In the genomic region with DNA sequence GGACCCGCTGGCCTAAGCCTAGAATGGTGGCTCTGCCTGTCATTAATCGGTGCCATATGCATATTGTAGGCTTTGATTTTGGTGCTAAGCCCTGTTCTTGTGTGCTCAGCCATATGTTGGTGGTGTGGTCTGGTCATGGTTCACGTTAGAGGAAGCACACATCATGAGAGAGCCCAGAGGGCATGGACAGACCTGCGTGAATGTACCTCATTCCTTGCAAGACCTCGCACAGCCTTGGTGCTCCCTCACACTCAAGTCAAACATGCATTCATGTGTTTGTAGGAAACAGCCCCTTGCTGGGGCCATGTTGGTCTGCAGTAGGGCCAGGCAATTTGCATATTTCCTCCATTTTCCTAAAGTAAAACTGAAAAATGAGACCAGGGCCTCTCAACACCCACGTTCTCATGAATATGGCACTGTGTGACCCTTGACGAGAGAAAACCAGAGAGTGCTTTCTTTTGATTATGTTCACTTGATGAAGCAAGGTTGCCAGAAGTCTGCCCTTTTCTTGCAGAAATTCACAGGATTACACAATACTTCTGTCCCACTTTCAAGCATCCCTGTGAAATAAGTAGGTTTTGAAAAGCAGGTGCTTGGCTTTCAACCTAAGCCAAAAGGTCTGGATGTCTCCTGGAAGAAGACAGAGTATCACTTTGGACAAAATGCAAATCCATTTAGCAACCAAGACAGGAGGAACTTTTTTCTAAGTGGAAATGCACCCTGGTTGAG, we compare ENCODE assay signal across 11 cellular contexts.
DNase-seq lines count a peak whose midpoint lies in the region; ATAC-seq and TF ChIP-seq lines count a peak whose summit lies in the region.
"Had no signal": no experiment of that assay in that cellular context is flagged by ENCODE, and none has a peak within 500 bp of the region (broad histone marks: within the 10 kb centered on the region; RNA-seq: fewer than 3 reads in every experiment).

No MANE protein-coding gene starts in this region.

- DNase-seq in stimulated activated CD4-positive, alpha-beta T cell treated with anti-CD3 and anti-CD28 coated beads, Interleukin-15, amount 100 ng/mL, for 24 hours = peak; percentile 27
- no peak for DNase-seq in stimulated activated CD4-positive, alpha-beta T cell treated with anti-CD3 and anti-CD28 coated beads, Interleukin-2, amount 100 ng/mL, for 48 hours
- DNase-seq in mesendoderm (no peak), NCI-H146 treated with DMSO at 0.1 percent for 48 hours (lab: John Stamatoyannopoulos, UW; ENCODE audit: unreplicated experiment) (no peak), germinal center (ENCODE audit: low spot score) (no peak), mesothelial cell of epicardium (ENCODE audit: low spot score in 2 of 2, unreplicated experiment in 2 of 2) (no peak)
- DNase-seq: DMS53; KG1; stimulated activated CD4-positive, alpha-beta T cell treated with anti-CD3 and anti-CD28 coated beads, Interleukin-4, amount 100 ng/mL, for 24 hours had no signal

- no peak overlapping the region for H4K8ac ChIP-seq in mesendoderm (ENCODE audit: low read depth, low read length)

- no peak overlapping the region for H3K4ac ChIP-seq in mesendoderm (ENCODE audit: low read depth, low read length)

- H3K79me2 ChIP-seq in mesendoderm (ENCODE audit: control insufficient read depth, insufficient read depth, low read length) = no peaks in the 10 kb centered on the region

- H3K36me3 ChIP-seq in mesendoderm (ENCODE audit: control insufficient read depth, insufficient read depth, low read length) = no peaks in the 10 kb centered on the region

- no peak overlapping the region for H3K18ac ChIP-seq in mesendoderm (ENCODE audit: low read length)

- no peak for TF ChIP-seq CTCF in mesothelial cell of epicardium (IDR thresholded peaks at IDR 0.05; ENCODE audit: unreplicated experiment)

- peaks cover 5% of the 10 kb centered on the region for H3K27me3 Mint-ChIP-seq in mesothelial cell of epicardium (ENCODE audit: low read depth)

- no peaks in the 10 kb centered on the region for H3K9me3 Mint-ChIP-seq in mesothelial cell of epicardium

- no peaks in the 10 kb centered on the region for H3K79me1 ChIP-seq in mesendoderm (ENCODE audit: low read length)

- H3K56ac ChIP-seq in mesendoderm (ENCODE audit: low read length) = no peak overlapping the region

- ATAC-seq in GM21786 (IDR thresholded peaks at IDR 0.05; ENCODE audit: unreplicated experiment) (peak; percentile 89), HG03571 (IDR thresholded peaks at IDR 0.05; ENCODE audit: unreplicated experiment) (peak; percentile 78)

- no peak overlapping the region for H3K4me3 Mint-ChIP-seq in mesothelial cell of epicardium

- no CpG with 5 or more reads among the region's 7 CpGs for WGBS in mesendoderm (ENCODE audit: extremely low coverage, insufficient coverage, low lambda C conversion rate)

- no peak overlapping the region for H3K4me2 ChIP-seq in mesendoderm (ENCODE audit: low read length)

- H3K4me3 ChIP-seq in mesendoderm (ENCODE audit: low read length) = no peak overlapping the region

- no peaks in the 10 kb centered on the region for H3K36me3 Mint-ChIP-seq in mesothelial cell of epicardium

- no peaks in the 10 kb centered on the region for H3K4me1 Mint-ChIP-seq in mesothelial cell of epicardium

- H3K9ac ChIP-seq in mesendoderm (ENCODE audit: low read length) = no peak overlapping the region

- H3K27ac ChIP-seq in mesendoderm (ENCODE audit: low read depth, low read length) = no peak overlapping the region

- no peak overlapping the region for H4K5ac ChIP-seq in mesendoderm (ENCODE audit: low read length)

- no peaks in the 10 kb centered on the region for H3K4me1 ChIP-seq in mesendoderm (ENCODE audit: control insufficient read depth, low read depth, low read length)

- no peak overlapping the region for H2BK5ac ChIP-seq in mesendoderm (ENCODE audit: low read length)

- H2BK120ac ChIP-seq in mesendoderm (ENCODE audit: low read depth, low read length) = no peak overlapping the region

- no peak overlapping the region for H3K27ac Mint-ChIP-seq in mesothelial cell of epicardium

- H3K23ac ChIP-seq in mesendoderm (ENCODE audit: low read length) = no peak overlapping the region

- H3K27me3 ChIP-seq in mesendoderm (ENCODE audit: insufficient read depth, low read length, poor library complexity) = no peaks in the 10 kb centered on the region

- H2AK5ac ChIP-seq in mesendoderm (ENCODE audit: low read length) = no peak overlapping the region

- no peak overlapping the region for H2BK15ac ChIP-seq in mesendoderm (replicated peaks; ENCODE audit: low read depth)
